ENCODE assay signal across 8 cellular contexts in the genomic region with DNA sequence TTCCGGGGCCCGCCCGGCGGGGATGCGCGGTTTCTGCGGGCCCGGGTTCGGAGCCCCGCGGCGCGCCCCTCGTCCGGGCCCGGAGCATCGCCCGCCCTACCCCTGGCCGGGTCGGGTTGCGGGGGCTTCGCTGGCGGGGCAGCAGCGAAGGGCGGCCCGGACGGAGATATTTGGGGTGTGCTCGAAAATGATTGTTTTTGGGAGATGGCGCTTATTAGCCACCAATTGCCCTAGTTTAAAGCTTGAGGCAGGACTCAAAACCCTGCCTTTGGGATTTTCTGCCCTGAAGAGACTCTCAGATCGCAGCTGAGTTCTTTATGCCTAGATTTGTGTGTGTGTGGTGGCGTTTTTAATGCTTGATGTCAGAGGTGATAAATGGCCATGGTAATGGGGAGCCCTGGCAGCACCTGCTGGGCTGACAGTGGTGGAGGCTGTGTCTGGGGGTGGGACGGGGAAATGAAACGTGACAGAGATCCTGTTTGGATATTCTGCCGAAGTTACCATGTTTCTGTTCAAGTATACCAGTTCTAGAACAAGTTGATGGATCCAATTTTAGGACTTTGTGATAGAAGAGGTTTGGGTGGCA. TPM values are rescaled to one million over a fixed set of nuclear protein-coding genes. Genes with fewer than 3 reads are reported as not detected.
DNase-seq lines count a peak whose midpoint lies in the region; ATAC-seq and TF ChIP-seq lines count a peak whose summit lies in the region.

No MANE protein-coding gene starts in this region.

- 0 to 1% methylated on average over 23 to 28 of the region's 34 CpGs for WGBS in mesodermal cell (ENCODE audit: insufficient coverage in 2 of 2), 2 experiments

- ATAC-seq in GM21423 (IDR thresholded peaks at IDR 0.05; ENCODE audit: unreplicated experiment), result peak; percentile 24
- no peak for ATAC-seq in GM19463 (IDR thresholded peaks at IDR 0.05; ENCODE audit: unreplicated experiment)
- no peak for ATAC-seq in HG03175 (IDR thresholded peaks at IDR 0.05; ENCODE audit: unreplicated experiment)

- H3K4me1 ChIP-seq in mesodermal cell (ENCODE audit: control insufficient read depth, insufficient read depth, low read length, poor library complexity, severe bottlenecking), result peaks cover 41% of the 10 kb centered on the region
- peaks cover 0 to 58% (median 34%) of the 10 kb centered on the region in 4 donors for H3K4me1 ChIP-seq in tibial artery

- TF ChIP-seq CTCF in tibial artery (IDR thresholded peaks at IDR 0.05), result no peak

- intact Hi-C loops in tibial artery (cut with DNase I; ENCODE audit: low total_unique reads), result loop anchor here (2.0 kb wide), 1 partner anchor 160 kb away; a partner anchor contains a TSS

- H3K4me3 ChIP-seq in mesodermal cell (ENCODE audit: extremely low read depth, insufficient read depth, low read length, poor library complexity, severe bottlenecking), result peak overlapping the region; percentile 71
- peak overlapping the region; percentile 84 to 90 for H3K4me3 ChIP-seq in tibial artery

- H3K36me3 ChIP-seq in mesodermal cell (ENCODE audit: control insufficient read depth, insufficient read depth, low read length) (no peaks in the 10 kb centered on the region), tibial artery (no peaks in the 10 kb centered on the region)

- peak; percentile 46 for DNase-seq in CD1c-positive myeloid dendritic cell (ENCODE audit: extremely low spot score)
- DNase-seq in RKO (ENCODE audit: low spot score), result peak; percentile 48
- DNase-seq in central memory CD4-positive, alpha-beta T cell, result peak; percentile 25
- DNase-seq in tibial artery, result no peak

- no peaks in the 10 kb centered on the region for H3K27me3 ChIP-seq in tibial artery

- H3K9me3 ChIP-seq in mesodermal cell (ENCODE audit: control insufficient read depth, low read length) (no peaks in the 10 kb centered on the region), tibial artery (no peaks in the 10 kb centered on the region)

- peak overlapping the region; percentile 45 for H3K27ac ChIP-seq in mesodermal cell (ENCODE audit: low read depth, low read length, severe bottlenecking)
- peak overlapping the region; percentile 70 to 87 for H3K27ac ChIP-seq in tibial artery

RNA-seq across cellular contexts. Expression of a gene that starts 0.6 kb away (rescaled TPM):
- 19.6 TPM for polyA plus RNA-seq in mesodermal cell (2013, experiment 1 of 2)
- polyA plus RNA-seq in mesodermal cell (2013, experiment 2 of 2), result 19.8 TPM

RNA-seq across cellular contexts. Expression of a gene that starts 44.5 kb away (rescaled TPM):
- 3.8 TPM for polyA plus RNA-seq in mesodermal cell (2013, experiment 1 of 2)
- polyA plus RNA-seq in mesodermal cell (2013, experiment 2 of 2), result 4.0 TPM

RNA-seq across cellular contexts. Expression of a gene that starts 58.8 kb away (rescaled TPM):
- 110 TPM for polyA plus RNA-seq in mesodermal cell (2013, experiment 1 of 2)
- polyA plus RNA-seq in mesodermal cell (2013, experiment 2 of 2), result 103 TPM

Comparison
In these comparisons a context has a peak if more than half of its experiments do, and no peak if none do; other contexts are left out.
1. DNase-seq: peak in CD1c-positive myeloid dendritic cell (single experiment), RKO (single experiment) and central memory CD4-positive, alpha-beta T cell (single experiment); none in tibial artery (0 of 2).